In the genomic region with DNA sequence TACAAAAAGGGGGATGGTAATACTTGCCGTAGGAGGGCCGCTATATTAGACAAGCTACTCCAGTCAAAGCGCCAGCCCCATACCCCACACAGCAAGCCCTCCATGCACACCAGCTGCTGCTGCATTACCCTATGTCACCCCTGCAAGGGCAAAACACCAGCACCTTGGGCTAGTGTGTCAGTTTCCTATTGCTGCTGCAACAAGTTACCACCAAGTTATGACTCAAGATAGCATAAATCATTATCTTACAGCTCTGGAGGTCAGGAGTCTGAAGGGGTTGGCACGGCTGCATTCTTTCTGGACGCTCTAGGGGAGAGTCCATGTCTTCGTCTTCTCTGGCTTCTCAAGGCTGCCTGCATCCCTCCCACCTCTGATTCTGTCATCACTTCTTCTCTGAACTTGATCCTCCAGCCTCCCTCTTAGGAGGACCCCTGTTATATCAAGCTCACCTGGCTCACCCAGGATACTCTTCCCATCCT, we compare ENCODE assay signal across 17 cellular contexts.
DNase-seq lines count a peak whose midpoint lies in the region; ATAC-seq lines count a peak whose summit lies in the region.
"Had no signal": no experiment of that assay in that cellular context is flagged by ENCODE, and none has a peak within 500 bp of the region (broad histone marks: within the 10 kb centered on the region; RNA-seq: fewer than 3 reads in every experiment).

No MANE protein-coding gene starts in this region.

- DNase-seq in NK-92 treated with Interleukin-12 subunit alpha and Interleukin-12 subunit beta, amount 100 ng/mL, for 24 hours (lab: John Stamatoyannopoulos, UW), result peak; percentile 30
- DNase-seq in NK-92 (lab: John Stamatoyannopoulos, UW; ENCODE audit: unreplicated experiment), result no peak
- DNase-seq in RPMI7951 (ENCODE audit: low read depth), result peak; percentile 7
- DNase-seq in kidney tubule cell (ENCODE audit: low spot score), result peak; percentile 36
- DNase-seq: AML-193; Calu3; CD4-positive, CD25-positive, alpha-beta regulatory T cell; DMS 273 treated with DMSO at 0.1 percent for 48 hours; DMS79; EL; GDM1; H7 had no signal

- ATAC-seq in HG03521 (IDR thresholded peaks at IDR 0.05; ENCODE audit: unreplicated experiment) (no peak), HG03175 (IDR thresholded peaks at IDR 0.05; ENCODE audit: unreplicated experiment) (no peak), HG02759 (IDR thresholded peaks at IDR 0.05; ENCODE audit: unreplicated experiment) (no peak)
- ATAC-seq: GM23338, K562 had no signal
